ENCODE assay signal across 23 cellular contexts in the genomic region with DNA sequence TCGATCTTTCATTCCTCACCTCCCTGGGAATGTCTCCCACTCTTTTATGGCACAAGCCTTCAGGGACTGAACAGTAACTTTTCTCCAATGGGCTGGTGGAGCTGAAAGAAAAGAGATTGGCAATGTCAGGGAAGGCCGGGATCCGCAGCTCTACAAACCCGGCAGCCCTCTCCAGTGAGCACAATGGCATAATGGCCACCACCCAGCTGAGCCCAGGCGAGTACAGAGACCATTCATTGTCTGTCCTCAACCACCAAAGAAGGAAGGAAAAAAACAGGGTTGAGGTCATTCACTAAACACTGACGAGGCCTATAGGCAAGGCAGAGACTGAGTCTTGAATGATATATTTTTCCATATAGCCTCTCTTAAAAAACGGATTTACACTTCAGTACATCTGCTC. TPM values are rescaled to one million over a fixed set of nuclear protein-coding genes. Genes with fewer than 3 reads are reported as not detected.
DNase-seq lines count a peak whose midpoint lies in the region; ATAC-seq and TF ChIP-seq lines count a peak whose summit lies in the region.
"Had no signal": no experiment of that assay in that cellular context is flagged by ENCODE, and none has a peak within 500 bp of the region (broad histone marks: within the 10 kb centered on the region; RNA-seq: fewer than 3 reads in every experiment).

No MANE protein-coding gene starts in this region.

- H3K4me1 ChIP-seq in H9 (ENCODE audit: insufficient read depth, low read length) (peaks cover 8% of the 10 kb centered on the region; the same call in 1 of the 2 replicates), trophoblast cell (ENCODE audit: control insufficient read depth in 1 of 2, insufficient read depth in 2 of 2, low read length in 2 of 2) (no peaks in the 10 kb centered on the region)
- H3K4me1 ChIP-seq: prostate gland had no signal

- no peak overlapping the region for H4K5ac ChIP-seq in H9 (ENCODE audit: insufficient read length, low read depth, low read length)

- peaks cover 25 to 26% of the 10 kb centered on the region in 2 experiments for H3K9me3 Mint-ChIP-seq in H9
- H3K9me3 Mint-ChIP-seq: dendritic cell treated with granulocyte-macrophage colony-stimulating factor and Interleukin-4, amounts not matched to agents 40 ng/mL and 50 ng/mL, for 4 days; natural killer cell; type B pancreatic cell had no signal

- no peak overlapping the region for H4K12ac ChIP-seq in trophoblast cell (ENCODE audit: low read depth, low read length)

- H3K27me3 Mint-ChIP-seq in H9 (ENCODE audit: low read depth) = no peaks in the 10 kb centered on the region
- H3K27me3 Mint-ChIP-seq: CD4-positive, alpha-beta memory T cell; dendritic cell treated with granulocyte-macrophage colony-stimulating factor and Interleukin-4, amounts not matched to agents 40 ng/mL and 50 ng/mL, for 4 days; type B pancreatic cell had no signal

- no peaks in the 10 kb centered on the region for H4K20me1 ChIP-seq in H9 (ENCODE audit: control insufficient read depth, insufficient read depth, insufficient read length)

- no peak overlapping the region for H2BK120ac ChIP-seq in H9 (ENCODE audit: low read depth, low read length, poor library complexity, severe bottlenecking)
- no peak overlapping the region for H2BK120ac ChIP-seq in trophoblast cell (ENCODE audit: insufficient read depth, low read length, poor library complexity)

- H3K79me1 ChIP-seq in H9 (ENCODE audit: insufficient read depth, low read depth, low read length, poor library complexity, severe bottlenecking) (no peaks in the 10 kb centered on the region), trophoblast cell (ENCODE audit: low read length) (peaks cover 6% of the 10 kb centered on the region)

- in situ Hi-C loops in SK-MEL-5 (cut with HindIII; ENCODE audit: low pct_unique_long_range_greater_than_20kb, low sequenced_read_pairs) = no loop called here

- no peak overlapping the region for H2BK20ac ChIP-seq in H9 (ENCODE audit: low read depth, low read length, poor library complexity, severe bottlenecking)

- H3K27ac Mint-ChIP-seq in H9 = peak overlapping the region; percentile 49 to 63 (median 52); a peak in 4 of 7 replicates
- H3K27ac Mint-ChIP-seq: natural killer cell, type B pancreatic cell had no signal

- H4K8ac ChIP-seq in H9 (replicated peaks; ENCODE audit: insufficient read length, low read depth, low read length) (no peak overlapping the region), trophoblast cell (ENCODE audit: low read depth, low read length) (peak overlapping the region; percentile 38)

- H3K36me3 Mint-ChIP-seq in H9 (ENCODE audit: insufficient read depth in 1 of 3, low read depth in 3 of 3) = peaks cover 3 to 9% (median 8%) of the 10 kb centered on the region in 3 experiments; a peak in 4 of 7 replicates
- H3K36me3 Mint-ChIP-seq: natural killer cell, type B pancreatic cell had no signal

- ATAC-seq in GM18519 (IDR thresholded peaks at IDR 0.05; ENCODE audit: low FRiP score, unreplicated experiment) (no peak), GM18909 (IDR thresholded peaks at IDR 0.05; ENCODE audit: poor library complexity, unreplicated experiment) (no peak), HG02623 (IDR thresholded peaks at IDR 0.05; ENCODE audit: unreplicated experiment) (no peak)
- ATAC-seq: natural killer cell; stimulated activated naive CD8-positive, alpha-beta T cell treated with anti-CD3 and anti-CD28 coated beads, Interleukin-15, Interleukin-2, amounts not matched to agents 100 U/mL and 50 U/mL, for 24 hours had no signal

- H2BK5ac ChIP-seq in H9 (ENCODE audit: insufficient read length, low read length) = no peak overlapping the region
- no peak overlapping the region for H2BK5ac ChIP-seq in trophoblast cell (ENCODE audit: low read depth, low read length, poor library complexity)

- H3K9ac ChIP-seq in H9 (ENCODE audit: extremely low read depth, insufficient read length, low read length) (no peak overlapping the region), trophoblast cell (ENCODE audit: low read length) (no peak overlapping the region)

- peaks cover 23 to 29% of the 10 kb centered on the region in 2 experiments for H3K4me1 Mint-ChIP-seq in H9

- no peak overlapping the region for H2BK12ac ChIP-seq in H9 (ENCODE audit: insufficient read length, low read depth, low read length)
- H2BK12ac ChIP-seq in trophoblast cell (ENCODE audit: low read length) = no peak overlapping the region

- H3K56ac ChIP-seq in H9 (ENCODE audit: insufficient read length, low read depth, low read length) = no peak overlapping the region

- H3K4ac ChIP-seq in H9 (ENCODE audit: low read depth, low read length) = no peak overlapping the region
- H3K4ac ChIP-seq in trophoblast cell (ENCODE audit: low read depth, low read length) = no peak overlapping the region

- H3K23ac ChIP-seq in H9 (ENCODE audit: insufficient read length, low read depth, low read length) (no peak overlapping the region), trophoblast cell (ENCODE audit: low read length) (no peak overlapping the region)

- H3K79me2 ChIP-seq in H9 (ENCODE audit: insufficient read depth, low read length) = no peaks in the 10 kb centered on the region
- H3K79me2 ChIP-seq in trophoblast cell (ENCODE audit: control insufficient read depth, insufficient read depth, low read length, poor library complexity) = no peaks in the 10 kb centered on the region

- no peak overlapping the region for H3K4me3 ChIP-seq in trophoblast cell (ENCODE audit: low read depth, low read length)
- H3K4me3 ChIP-seq: prostate gland, skin epidermis had no signal

- H2AFZ ChIP-seq in H9 (ENCODE audit: low read length) = no peak overlapping the region
- H2AFZ ChIP-seq in trophoblast cell (ENCODE audit: insufficient read depth, low read length, poor library complexity) = no peak overlapping the region

- no CpG with 5 or more reads among the region's 7 CpGs for WGBS in H9 (ENCODE audit: extremely low coverage, insufficient read length, low lambda C conversion rate)
- no CpG with 5 or more reads among the region's 7 CpGs for WGBS in trophoblast cell (ENCODE audit: extremely low coverage, insufficient coverage, insufficient read length)

- H3K4me2 ChIP-seq in H9 (ENCODE audit: insufficient read depth, insufficient read length, low read length) = no peak overlapping the region
- no peak overlapping the region for H3K4me2 ChIP-seq in trophoblast cell (ENCODE audit: low read length)

- no peaks in the 10 kb centered on the region for H3K27me3 ChIP-seq in H9 (ENCODE audit: insufficient read depth, low read length)
- H3K27me3 ChIP-seq in trophoblast cell (ENCODE audit: insufficient read depth, low read length) = no peaks in the 10 kb centered on the region

- H3K23me2 ChIP-seq in H9 (ENCODE audit: insufficient read length, low read depth, low read length, poor library complexity, severe bottlenecking) = no peaks in the 10 kb centered on the region

- no peak overlapping the region for H3K14ac ChIP-seq in H9 (ENCODE audit: insufficient read depth, low read length)
- no peak overlapping the region for H3K14ac ChIP-seq in trophoblast cell (ENCODE audit: low read length)

- H3K9me3 ChIP-seq in H9 (ENCODE audit: control insufficient read depth, low read depth, low read length) (no peaks in the 10 kb centered on the region), trophoblast cell (ENCODE audit: insufficient read depth, low read depth, low read length) (no peaks in the 10 kb centered on the region)
- H3K9me3 ChIP-seq: prostate gland had no signal

- no peak overlapping the region; a peak in 1 of 5 replicates for H3K4me3 Mint-ChIP-seq in H9
- H3K4me3 Mint-ChIP-seq: dendritic cell treated with granulocyte-macrophage colony-stimulating factor and Interleukin-4, amounts not matched to agents 40 ng/mL and 50 ng/mL, for 4 days; natural killer cell; type B pancreatic cell had no signal

- H4K91ac ChIP-seq in H9 (ENCODE audit: insufficient read length, low read depth, low read length) (no peak overlapping the region), trophoblast cell (ENCODE audit: low read depth, low read length) (no peak overlapping the region)

- no peak overlapping the region for H2BK15ac ChIP-seq in H9 (ENCODE audit: low read depth, low read length)

- no peak overlapping the region for H3T11ph ChIP-seq in H9 (ENCODE audit: low read length)

- no peaks in the 10 kb centered on the region for H3K36me3 ChIP-seq in trophoblast cell (ENCODE audit: control insufficient read depth in 1 of 2, insufficient read depth in 2 of 2, low read length in 2 of 2)
- H3K36me3 ChIP-seq: prostate gland had no signal

- H2AK5ac ChIP-seq in H9 (ENCODE audit: insufficient read length, low read length) (no peak overlapping the region), trophoblast cell (ENCODE audit: low read length) (no peak overlapping the region)

- TF ChIP-seq CTCF in H9 (conservative IDR thresholded peaks at IDR 0.05) = no peak

- H3K18ac ChIP-seq in H9 (ENCODE audit: insufficient read length, low read depth, low read length) (no peak overlapping the region), trophoblast cell (ENCODE audit: low read length) (no peak overlapping the region)

- DNase-seq in H9 (no peak), SK-MEL-5 (ENCODE audit: low read depth, low spot score) (peak; percentile 54), globus pallidus (ENCODE audit: low spot score) (peak; percentile 91), trophoblast cell (no peak), GM19238 (ENCODE audit: insufficient read length, low spot score) (no peak)
- DNase-seq: activated CD4-positive, alpha-beta T cell treated with anti-CD3 and anti-CD28 coated beads for 4 hours; CD4-positive, alpha-beta memory T cell; DMS153; foreskin fibroblast; GDM1; Karpas-422; natural killer cell; NCI-H1092 treated with DMSO at 0.1 percent for 48 hours; NCI-H2081; NCI-H526 treated with DMSO at 0.1 percent for 48 hours; stimulated activated naive CD8-positive, alpha-beta T cell treated with anti-CD3 and anti-CD28 coated beads, Interleukin-15, Interleukin-2, amounts not matched to agents 100 U/mL and 50 U/mL, for 24 hours had no signal

- H3K27ac ChIP-seq in H9 (ENCODE audit: insufficient read length, low read depth, low read length) (no peak overlapping the region), trophoblast cell (ENCODE audit: low read depth, low read length) (no peak overlapping the region)
- H3K27ac ChIP-seq: prostate gland, skin epidermis had no signal

RNA-seq across cellular contexts. Expression of a gene that starts 3.6 kb away (rescaled TPM):
- total RNA-seq in H9 (2021) = 14.8 and 14.9 TPM in 2 replicates
- 15.0 and 15.9 TPM in 2 replicates for total RNA-seq in SK-MEL-5 (2014; rRNA removed; shearing (Covaris generic))
- 15.9 and 17.7 TPM in 2 replicates for polyA plus RNA-seq in SK-MEL-5 (2015; cell fraction: cytosol; rRNA removed)
- polyA plus RNA-seq in SK-MEL-5 (2015; cell fraction: nucleus; rRNA removed) = 69.7 and 109 TPM in 2 replicates
- polyA plus RNA-seq in trophoblast cell (2013) = 8.4 and 9.3 TPM in 2 replicates

Comparison
In these comparisons a context has a peak if more than half of its experiments do, and no peak if none do; other contexts are left out.
1. DNase-seq: peak in SK-MEL-5 (single experiment) and globus pallidus (single experiment); none in H9 (single experiment), trophoblast cell (0 of 2) and GM19238 (single experiment).